8 cellular contexts compared by ENCODE assay signal in genomic region chr19:12793290-12794195, GRCh38. TPM values are rescaled to one million over a fixed set of nuclear protein-coding genes. Genes with fewer than 3 reads are reported as not detected.
DNase-seq lines count a peak whose midpoint lies in the region; TF ChIP-seq lines count a peak whose summit lies in the region.

No MANE protein-coding gene starts in this region.

- peaks cover 6% of the 10 kb centered on the region; the same call in 1 of the 2 replicates for H3K36me3 ChIP-seq in DOHH2 (ENCODE audit: control insufficient read depth, low read length)
- peaks cover 10% of the 10 kb centered on the region for H3K36me3 ChIP-seq in HAP-1 (replicated peaks)
- peaks cover 18% of the 10 kb centered on the region for H3K36me3 ChIP-seq in left ventricle myocardium inferior
- H3K36me3 ChIP-seq in prostate gland = no peaks in the 10 kb centered on the region

- H3K4me3 ChIP-seq in DOHH2 (ENCODE audit: low read length) (peak overlapping the region; percentile 79), HAP-1 (peak overlapping the region; percentile 59), left ventricle myocardium inferior (peak overlapping the region; percentile 76), prostate gland (peak overlapping the region; percentile 79 to 85)

- TF ChIP-seq POLR2A in prostate gland (IDR thresholded peaks at IDR 0.05) = peak; percentile 94

- H3K9me3 ChIP-seq in DOHH2 (ENCODE audit: control insufficient read depth, insufficient read depth, low read length) (no peaks in the 10 kb centered on the region), HAP-1 (no peaks in the 10 kb centered on the region; the same call in 1 of the 2 replicates), left ventricle myocardium inferior (replicated peaks) (no peaks in the 10 kb centered on the region), prostate gland (no peaks in the 10 kb centered on the region)

- H3K27me3 Mint-ChIP-seq in T-helper 1 cell treated with Interleukin-12 subunit alpha and Interleukin-12 subunit beta and Interleukin-4 antibody, amounts not matched to agents 30 μg/mL and 1 μg/mL, for 36 hours (ENCODE audit: low read depth) = no peaks in the 10 kb centered on the region

- TF ChIP-seq CTCF in DOHH2 (IDR thresholded peaks at IDR 0.05; ENCODE audit: low read depth, low read length, poor library complexity, severe bottlenecking) = no peak
- TF ChIP-seq CTCF in left ventricle myocardium inferior (IDR thresholded peaks at IDR 0.05; ENCODE audit: borderline replicate concordance) = no peak
- TF ChIP-seq CTCF in prostate gland (IDR thresholded peaks at IDR 0.05) = peak in 1 of 4 experiments; percentile 30

- H3K9me3 Mint-ChIP-seq in T-helper 1 cell treated with Interleukin-12 subunit alpha and Interleukin-12 subunit beta and Interleukin-4 antibody, amounts not matched to agents 30 μg/mL and 1 μg/mL, for 36 hours = no peaks in the 10 kb centered on the region

- H3K4me1 ChIP-seq in DOHH2 (ENCODE audit: control insufficient read depth, low read length) (peaks cover 41% of the 10 kb centered on the region), HAP-1 (peaks cover 21% of the 10 kb centered on the region), left ventricle myocardium inferior (peaks cover 65% of the 10 kb centered on the region), prostate gland (replicated peaks) (peaks cover 13% of the 10 kb centered on the region)

- no peaks in the 10 kb centered on the region for H3K9me2 ChIP-seq in DOHH2 (replicated peaks; ENCODE audit: control insufficient read depth, low read length)

- peak overlapping the region; percentile 99 for H3K27ac Mint-ChIP-seq in T-helper 1 cell treated with Interleukin-12 subunit alpha and Interleukin-12 subunit beta and Interleukin-4 antibody, amounts not matched to agents 30 μg/mL and 1 μg/mL, for 36 hours

- H4K20me1 ChIP-seq in DOHH2 (ENCODE audit: control insufficient read depth, insufficient read depth, low read depth, low read length) = no peaks in the 10 kb centered on the region

- peak overlapping the region; percentile 95 for H3K4me3 Mint-ChIP-seq in T-helper 1 cell treated with Interleukin-12 subunit alpha and Interleukin-12 subunit beta and Interleukin-4 antibody, amounts not matched to agents 30 μg/mL and 1 μg/mL, for 36 hours

- peaks cover 29% of the 10 kb centered on the region for H3K79me2 ChIP-seq in DOHH2 (ENCODE audit: control insufficient read depth, low read length)

- 0% methylated on average over 18 of the region's 81 CpGs for WGBS in prostate gland

- peak overlapping the region; percentile 84 for H3K27ac ChIP-seq in DOHH2 (ENCODE audit: low read depth, low read length)
- H3K27ac ChIP-seq in left ventricle myocardium inferior (replicated peaks) = peak overlapping the region; percentile 96
- peak overlapping the region; percentile 100 for H3K27ac ChIP-seq in prostate gland

- peaks cover 9% of the 10 kb centered on the region for H3K36me3 Mint-ChIP-seq in T-helper 1 cell treated with Interleukin-12 subunit alpha and Interleukin-12 subunit beta and Interleukin-4 antibody, amounts not matched to agents 30 μg/mL and 1 μg/mL, for 36 hours (ENCODE audit: low read depth)

- H3F3A ChIP-seq in DOHH2 (ENCODE audit: control insufficient read depth, insufficient read depth) = peaks cover 24% of the 10 kb centered on the region

- intact Hi-C loops in left ventricle myocardium inferior (cut with micrococcal nuclease) = no loop called here
- intact Hi-C loops in prostate gland (cut with DNase I) = loop anchor here (1.0 to 10.0 kb wide), 2 partner anchors 16 to 69 kb away; partner anchors contain the start of gene TNPO2

- in situ Hi-C loops in HAP-1 (cut with MboI; ENCODE audit: low sequenced_read_pairs) = no loop called here

- H3K4me2 ChIP-seq in DOHH2 (ENCODE audit: low read length) = peak overlapping the region; percentile 93

- H3K27me3 ChIP-seq in DOHH2 (ENCODE audit: control insufficient read depth, low read length) (no peaks in the 10 kb centered on the region), HAP-1 (ENCODE audit: low read depth) (no peaks in the 10 kb centered on the region), left ventricle myocardium inferior (ENCODE audit: low read depth) (no peaks in the 10 kb centered on the region), prostate gland (replicated peaks; ENCODE audit: insufficient read depth) (no peaks in the 10 kb centered on the region)

- H3K4me1 Mint-ChIP-seq in T-helper 1 cell treated with Interleukin-12 subunit alpha and Interleukin-12 subunit beta and Interleukin-4 antibody, amounts not matched to agents 30 μg/mL and 1 μg/mL, for 36 hours (ENCODE audit: low read depth) = peaks cover 36% of the 10 kb centered on the region

- DNase-seq in HAP-1 (ENCODE audit: low spot score in 2 of 2) = peak; percentile 88 to 93
- DNase-seq in NCI-H128 (lab: John Stamatoyannopoulos, UW; ENCODE audit: unreplicated experiment) = peak; percentile 69
- peak in 55 of 56 donors; percentile 60 to 97 (median 87) for DNase-seq in amygdala (lab: John Stamatoyannopoulos, UW)
- DNase-seq in left ventricle myocardium inferior = peak; percentile 93
- peak; percentile 94 for DNase-seq in prostate gland (ENCODE audit: low spot score)
- peak; percentile 94 for DNase-seq in ureter (ENCODE audit: low spot score)

RNA-seq across cellular contexts. Expression of gene JUNB, which starts 2.3 kb away (rescaled TPM):
- total RNA-seq in left ventricle myocardium inferior = 26.7 TPM
- 100 to 1,000 TPM; 173 to 290 TPM for total RNA-seq in prostate gland
- total RNA-seq in ureter = 191 TPM

RNA-seq across cellular contexts. Expression of gene PRDX2, which starts 8.1 kb away (rescaled TPM):
- 700 TPM for total RNA-seq in left ventricle myocardium inferior
- total RNA-seq in prostate gland = 100 to 1,000 TPM; 256 to 548 TPM
- total RNA-seq in ureter = 196 TPM

RNA-seq across cellular contexts. Expression of gene THSD8, which starts 8.3 kb away (rescaled TPM):
- total RNA-seq in left ventricle myocardium inferior = 2.7 TPM
- under 1 TPM in 1 of 2 donors, not detected in 1; 0.91 TPM for total RNA-seq in prostate gland
- total RNA-seq in ureter = 4.4 TPM

RNA-seq across cellular contexts. Expression of gene RNASEH2A, which starts 12.8 kb away (rescaled TPM):
- total RNA-seq in left ventricle myocardium inferior = 2.5 TPM
- 10 to 100 TPM in 1 of 2 donors, 1 to 10 TPM in 1; 8.7 to 11.5 TPM for total RNA-seq in prostate gland
- 8.8 TPM for total RNA-seq in ureter

RNA-seq across cellular contexts. Expression of gene HOOK2, which starts 18.2 kb away (rescaled TPM):
- total RNA-seq in left ventricle myocardium inferior = 66.3 TPM
- total RNA-seq in prostate gland = 100 to 1,000 TPM in 1 of 2 donors, 10 to 100 TPM in 1; 49.6 to 126 TPM
- 79.0 TPM for total RNA-seq in ureter

Comparison
In these comparisons a context has a peak if more than half of its experiments do, and no peak if none do; other contexts are left out.
1. Peak in every context shown above with its lines: DNase-seq, H3K4me3 ChIP-seq and H3K27ac ChIP-seq.